ENCODE assay signal across 26 cellular contexts in genomic region chr6:71481021-71481420, GRCh38.
A peak's percentile ranks its signal among the peaks of the same experiment; 100 is the strongest.
DNase-seq lines count a peak whose midpoint lies in the region; ATAC-seq, FAIRE-seq and TF ChIP-seq lines count a peak whose summit lies in the region.
"Had no signal": no experiment of that assay in that cellular context is flagged by ENCODE, and none has a peak within 500 bp of the region (broad histone marks: within the 10 kb centered on the region; RNA-seq: fewer than 3 reads in every experiment).

No MANE protein-coding gene starts in this region.

- no peak for TF ChIP-seq EP300 in HepG2 (IDR thresholded peaks at IDR 0.05; ENCODE audit: low read depth in 2 of 2, low read length in 2 of 2)
- TF ChIP-seq EP300 in HepG2 (CRISPR knock-in tag; IDR thresholded peaks at IDR 0.05; ENCODE audit: borderline replicate concordance) = no peak
- no peak for TF ChIP-seq EP300 in tibial nerve (IDR thresholded peaks at IDR 0.05)

- no peak for TF ChIP-seq CTCF in liver (IDR thresholded peaks at IDR 0.05; ENCODE audit: low read depth, low read length, missing input control)
- no peak for TF ChIP-seq CTCF in HepG2 (CRISPR knock-in tag; IDR thresholded peaks at IDR 0.05)
- TF ChIP-seq CTCF in neural progenitor cell (IDR thresholded peaks at IDR 0.05) = no peak
- TF ChIP-seq CTCF in tibial nerve (IDR thresholded peaks at IDR 0.05) = no peak

- no peak overlapping the region for H2AFZ ChIP-seq in HepG2 (ENCODE audit: low read length)
- H2AFZ ChIP-seq in neural progenitor cell (replicated peaks) = no peak overlapping the region

- H3K4me3 Mint-ChIP-seq in neural progenitor cell = no peak overlapping the region
- H3K4me3 Mint-ChIP-seq: activated CD8-positive, alpha-beta T cell treated with anti-CD3 and anti-CD28 coated beads for 36 hours; activated naive CD8-positive, alpha-beta T cell treated with anti-CD3 and anti-CD28 coated beads for 36 hours; endodermal cell had no signal

- no peak for TF ChIP-seq RAD21 in liver (IDR thresholded peaks at IDR 0.05)
- no peak for TF ChIP-seq RAD21 in HepG2 (CRISPR knock-in tag; IDR thresholded peaks at IDR 0.05)

- POLR2A ChIA-PET in HepG2 (lab: Yijun Ruan, JAX) = no interaction called here

- no peaks in the 10 kb centered on the region for H3K4me1 ChIP-seq in liver (ENCODE audit: control insufficient read depth in 4 of 4, insufficient read depth in 4 of 4, low read length in 3 of 4)
- no peaks in the 10 kb centered on the region for H3K4me1 ChIP-seq in HepG2 (ENCODE audit: insufficient read depth, low read length)
- peaks cover 11% of the 10 kb centered on the region for H3K4me1 ChIP-seq in neural progenitor cell
- peaks cover 0 to 49% (median 19%) of the 10 kb centered on the region in 4 donors for H3K4me1 ChIP-seq in tibial nerve

- FAIRE-seq in HepG2 (lab: Jason Lieb, UNC) = no peak

- WGBS in liver = 86% methylated on average over 1 of the region's 1 CpG
- WGBS in HepG2 (ENCODE audit: low lambda C conversion rate) = 0% methylated on average over 1 of the region's 1 CpG
- 78 to 82% methylated on average over 1 of the region's 1 CpG for WGBS in tibial nerve, 2 donors

- H3K27ac ChIP-seq in liver (ENCODE audit: low read depth in 1 of 2, low read length in 2 of 2) = no peak overlapping the region
- no peak overlapping the region for H3K27ac ChIP-seq in HepG2 (ENCODE audit: extremely low read length, insufficient read depth, low read length)
- no peak overlapping the region for H3K27ac ChIP-seq in neural progenitor cell
- H3K27ac ChIP-seq in tibial nerve = peak overlapping the region in 2 of 4 donors; percentile 86 to 90
- H3K27ac ChIP-seq: HL-60, neutrophil, psoas muscle had no signal

- ATAC-seq in HepG2 (no peak), GM18517 (IDR thresholded peaks at IDR 0.05; ENCODE audit: unreplicated experiment) (no peak)
- ATAC-seq: activated CD8-positive, alpha-beta T cell treated with anti-CD3 and anti-CD28 coated beads for 36 hours; HCT116; psoas muscle had no signal

- intact Hi-C loops in HepG2 (cut with micrococcal nuclease; ENCODE audit: unreplicated experiment) = no loop called here

- H3K27me3 ChIP-seq in liver (ENCODE audit: control insufficient read depth in 4 of 4, insufficient read depth in 4 of 4, low read length in 3 of 4) (no peaks in the 10 kb centered on the region), HepG2 (ENCODE audit: control insufficient read depth in 1 of 2, insufficient read depth in 2 of 2, low read length in 2 of 2) (no peaks in the 10 kb centered on the region), neural progenitor cell (no peaks in the 10 kb centered on the region), tibial nerve (no peaks in the 10 kb centered on the region)
- H3K27me3 ChIP-seq: ascending aorta, neutrophil, SJSA1 had no signal

- H3K27ac Mint-ChIP-seq in neural progenitor cell = peak overlapping the region; percentile 70
- H3K27ac Mint-ChIP-seq: activated CD8-positive, alpha-beta T cell treated with anti-CD3 and anti-CD28 coated beads for 36 hours; activated naive CD8-positive, alpha-beta T cell treated with anti-CD3 and anti-CD28 coated beads for 36 hours; activated T-helper 2 cell treated with anti-CD3 and anti-CD28 coated beads, Interferon-gamma antibody, Interleukin-2, Interleukin-4, amounts not matched to agents 10 μg/mL and 5 μg/mL and 100 μg/mL, durations not matched to agents 14 hours and 24 hours and 36 hours; endodermal cell had no signal

- TF ChIP-seq POLR2A in HepG2 (IDR thresholded peaks at IDR 0.05; ENCODE audit: insufficient read depth in 1 of 2, low read depth in 2 of 2, low read length in 2 of 2) (no peak), tibial nerve (IDR thresholded peaks at IDR 0.05) (no peak)

- no peaks in the 10 kb centered on the region for H3K9me3 Mint-ChIP-seq in neural progenitor cell
- H3K9me3 Mint-ChIP-seq: activated CD8-positive, alpha-beta T cell treated with anti-CD3 and anti-CD28 coated beads for 36 hours; activated naive CD8-positive, alpha-beta T cell treated with anti-CD3 and anti-CD28 coated beads for 36 hours; activated T-helper 2 cell treated with anti-CD3 and anti-CD28 coated beads, Interferon-gamma antibody, Interleukin-2, Interleukin-4, amounts not matched to agents 10 μg/mL and 5 μg/mL and 100 μg/mL, durations not matched to agents 14 hours and 24 hours and 36 hours; endodermal cell had no signal

- H3K4me1 Mint-ChIP-seq in neural progenitor cell = peaks cover 46% of the 10 kb centered on the region
- H3K4me1 Mint-ChIP-seq: activated naive CD8-positive, alpha-beta T cell treated with anti-CD3 and anti-CD28 coated beads for 36 hours had no signal

- H3K4me3 ChIP-seq in liver (ENCODE audit: low read depth in 1 of 3, low read length in 3 of 3) = no peak overlapping the region
- H3K4me3 ChIP-seq in HepG2 (replicated peaks in 1 of 3; ENCODE audit: insufficient read depth in 1 of 3, low read depth in 2 of 3, low read length in 3 of 3) = no peak overlapping the region
- no peak overlapping the region for H3K4me3 ChIP-seq in neural progenitor cell
- H3K4me3 ChIP-seq in tibial nerve = no peak overlapping the region
- H3K4me3 ChIP-seq: ascending aorta, psoas muscle, SJSA1 had no signal

- no peaks in the 10 kb centered on the region for H3K79me2 ChIP-seq in HepG2 (ENCODE audit: insufficient read depth, low read length)
- H3K79me2 ChIP-seq in neural progenitor cell (ENCODE audit: low read depth) = no peaks in the 10 kb centered on the region

- H3F3A ChIP-seq in neural progenitor cell (ENCODE audit: low read depth) = no peaks in the 10 kb centered on the region

- BruUV-seq in HepG2 (replicated peaks; lab: Mats Ljungman, UMichigan) = no TSS peak

- no peak for DNase-seq in HepG2 (ENCODE audit: low spot score)
- peak; percentile 30 for DNase-seq in fibroblast of gingiva (ENCODE audit: low read depth)
- no peak for DNase-seq in neural progenitor cell (ENCODE audit: low spot score)
- no peak for DNase-seq in tibial nerve (ENCODE audit: low spot score in 2 of 2)
- no peak for DNase-seq in T1000 (lab: John Stamatoyannopoulos, UW)
- DNase-seq: activated CD4-positive, alpha-beta T cell treated with anti-CD3 and anti-CD28 coated beads for 1 hour; activated CD8-positive, alpha-beta T cell treated with anti-CD3 and anti-CD28 coated beads for 36 hours; activated naive CD8-positive, alpha-beta T cell treated with anti-CD3 and anti-CD28 coated beads for 36 hours; central memory CD4-positive, alpha-beta T cell; endodermal cell; GF-D8; islet precursor cell; Karpas-422; NCI-H146; NCI-H2107; NCI-H748 treated with DMSO at 0.1 percent for 48 hours; psoas muscle; stimulated activated naive CD4-positive, alpha-beta T cell had no signal

- H3K27me3 Mint-ChIP-seq in neural progenitor cell (ENCODE audit: insufficient read depth, low read depth) = peaks cover 7% of the 10 kb centered on the region
- H3K27me3 Mint-ChIP-seq: activated CD8-positive, alpha-beta T cell treated with anti-CD3 and anti-CD28 coated beads for 36 hours; activated naive CD8-positive, alpha-beta T cell treated with anti-CD3 and anti-CD28 coated beads for 36 hours had no signal

- H3K9me3 ChIP-seq in liver (ENCODE audit: control insufficient read depth in 4 of 4, low read length in 3 of 4) (no peaks in the 10 kb centered on the region), HepG2 (ENCODE audit: low read length) (no peaks in the 10 kb centered on the region), neural progenitor cell (ENCODE audit: low read depth) (no peaks in the 10 kb centered on the region), tibial nerve (no peaks in the 10 kb centered on the region)
- H3K9me3 ChIP-seq: ascending aorta, neutrophil, psoas muscle, SJSA1 had no signal

- in situ Hi-C loops in HepG2 (cut with HindIII; ENCODE audit: extremely low pct_ligation_motif_present, low pct_unique_long_range_greater_than_20kb) = no loop called here

- CTCF ChIA-PET in HepG2 (lab: Yijun Ruan, JAX; ENCODE audit: low intra/inter-chr PET ratio, low total read pairs) = no interaction called here

- no peak overlapping the region for H3K9ac ChIP-seq in liver (ENCODE audit: low read depth in 1 of 2, low read length in 2 of 2)
- H3K9ac ChIP-seq in HepG2 (ENCODE audit: insufficient read depth, low read depth, low read length) = no peak overlapping the region
- no peak overlapping the region for H3K9ac ChIP-seq in neural progenitor cell

- no peaks in the 10 kb centered on the region for H4K20me1 ChIP-seq in HepG2 (ENCODE audit: insufficient read depth, low read length)
- no peaks in the 10 kb centered on the region for H4K20me1 ChIP-seq in neural progenitor cell (ENCODE audit: low read depth)

- no peak overlapping the region for H3K4me2 ChIP-seq in HepG2 (ENCODE audit: low read depth, low read length)
- no peak overlapping the region for H3K4me2 ChIP-seq in neural progenitor cell

- H3K36me3 Mint-ChIP-seq in neural progenitor cell = no peaks in the 10 kb centered on the region
- H3K36me3 Mint-ChIP-seq: activated naive CD8-positive, alpha-beta T cell treated with anti-CD3 and anti-CD28 coated beads for 36 hours had no signal

- no peaks in the 10 kb centered on the region for H3K36me3 ChIP-seq in liver (ENCODE audit: control insufficient read depth in 4 of 4, insufficient read depth in 3 of 4, low read depth in 1 of 4, low read length in 3 of 4)
- H3K36me3 ChIP-seq in HepG2 (replicated peaks in 1 of 2; ENCODE audit: control insufficient read depth in 1 of 2, insufficient read depth in 2 of 2, low read length in 2 of 2) = no peaks in the 10 kb centered on the region
- no peaks in the 10 kb centered on the region for H3K36me3 ChIP-seq in neural progenitor cell
- H3K36me3 ChIP-seq in tibial nerve = no peaks in the 10 kb centered on the region
- H3K36me3 ChIP-seq: ascending aorta, neutrophil, SJSA1 had no signal

TF ChIP-seq in HepG2, 621 proteins besides CTCF, POLR2A, EP300 and RAD21 (continues in another document):
- TF ChIP-seq KMT2B (CRISPR knock-in tag; IDR thresholded peaks at IDR 0.05) = no peak
- no peak for TF ChIP-seq HMG20B (CRISPR knock-in tag; conservative IDR thresholded peaks at IDR 0.05)
- TF ChIP-seq ZNF329 (CRISPR knock-in tag; IDR thresholded peaks at IDR 0.05; ENCODE audit: low read depth) = no peak
- TF ChIP-seq NR0B2 (CRISPR knock-in tag; IDR thresholded peaks at IDR 0.05) = no peak
- no peak for TF ChIP-seq MYC (CRISPR knock-in tag; IDR thresholded peaks at IDR 0.05; ENCODE audit: borderline replicate concordance)
- no peak for TF ChIP-seq ARHGAP35 (CRISPR knock-in tag; IDR thresholded peaks at IDR 0.05; ENCODE audit: borderline replicate concordance)
- TF ChIP-seq HOXA5 (CRISPR knock-in tag; IDR thresholded peaks at IDR 0.05) = no peak
- TF ChIP-seq ELF3 (CRISPR knock-in tag; IDR thresholded peaks at IDR 0.05) = no peak
- no peak for TF ChIP-seq ZFX (CRISPR knock-in tag; IDR thresholded peaks at IDR 0.05; ENCODE audit: low read depth)
- TF ChIP-seq ZNF232 (CRISPR knock-in tag; IDR thresholded peaks at IDR 0.05; ENCODE audit: borderline replicate concordance) = no peak
- TF ChIP-seq JDP2 (CRISPR knock-in tag; IDR thresholded peaks at IDR 0.05; ENCODE audit: borderline replicate concordance) = no peak
